9 cellular contexts compared by ENCODE assay signal in the genomic region with DNA sequence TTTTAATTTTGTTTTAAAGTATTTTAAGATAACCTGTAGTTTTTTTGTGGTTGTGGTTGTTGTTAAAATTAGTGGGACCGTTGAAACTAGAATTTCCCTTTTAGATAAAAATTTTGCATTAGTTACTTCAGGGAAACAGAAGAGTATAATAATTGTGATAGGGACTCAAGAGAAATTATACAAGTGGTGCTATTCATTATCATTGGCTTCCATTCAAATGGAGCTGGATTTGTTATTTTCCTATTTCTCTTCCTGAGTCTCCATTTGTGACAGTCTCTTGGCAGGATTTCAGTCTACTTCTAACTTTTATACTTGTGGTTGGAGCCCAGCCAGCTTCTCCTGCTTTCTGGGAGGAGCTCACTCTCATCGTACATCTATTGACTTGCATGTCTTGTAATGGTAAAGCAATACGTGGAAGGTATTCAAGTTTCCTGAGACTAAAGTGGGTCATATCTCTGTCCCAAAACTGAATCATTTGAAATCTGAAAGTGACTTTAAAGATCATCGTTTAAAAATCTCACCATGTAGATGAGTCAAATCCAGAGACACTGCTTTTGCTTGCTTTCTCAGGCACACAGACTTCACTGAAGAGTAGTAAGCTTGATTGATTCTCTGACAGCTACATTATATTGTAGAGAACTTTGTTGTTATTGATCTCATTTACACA.
DNase-seq lines count a peak whose midpoint lies in the region; ATAC-seq and TF ChIP-seq lines count a peak whose summit lies in the region.
"Had no signal": no experiment of that assay in that cellular context is flagged by ENCODE, and none has a peak within 500 bp of the region (broad histone marks: within the 10 kb centered on the region; RNA-seq: fewer than 3 reads in every experiment).

No MANE protein-coding gene starts in this region.

- H3K9me3 ChIP-seq in neuronal stem cell (replicated peaks in 1 of 2; ENCODE audit: control insufficient read depth in 2 of 2, insufficient read depth in 1 of 2, low read depth in 1 of 2, low read length in 2 of 2), result no peaks in the 10 kb centered on the region

- no peaks in the 10 kb centered on the region for H3K9me3 Mint-ChIP-seq in natural killer cell treated with Interleukin-12 subunit alpha and Interleukin-12 subunit beta and Interleukin-15 and Interleukin-18, amount 100 ng/mL, for 72 hours
- H3K9me3 Mint-ChIP-seq in natural killer cell, result no peaks in the 10 kb centered on the region
- H3K9me3 Mint-ChIP-seq in activated T-helper 1 cell treated with anti-CD3 and anti-CD28 coated beads, Interleukin-12 subunit alpha, Interleukin-12 subunit beta, Interleukin-2, Interleukin-4 antibody, amounts not matched to agents 30 ng/mL and 10 ng/mL and 1 ng/mL, durations not matched to agents 14 hours and 24 hours and 36 hours, result no peaks in the 10 kb centered on the region
- H3K9me3 Mint-ChIP-seq: activated B cell treated with CpG ODN at 0.5 μM for 24 hours had no signal

- no peak overlapping the region for H3K4me3 ChIP-seq in neuronal stem cell (ENCODE audit: low read length in 2 of 2)

- H2BK12ac ChIP-seq in neuronal stem cell (ENCODE audit: low read length), result no peak overlapping the region

- no peak for DNase-seq in natural killer cell treated with Interleukin-12 subunit alpha and Interleukin-12 subunit beta and Interleukin-15 and Interleukin-18, amount 100 ng/mL, for 72 hours (ENCODE audit: low spot score)
- DNase-seq in natural killer cell, result no peak
- DNase-seq in activated T-helper 1 cell treated with anti-CD3 and anti-CD28 coated beads, Interleukin-12 subunit alpha, Interleukin-12 subunit beta, Interleukin-2, Interleukin-4 antibody, amounts not matched to agents 30 ng/mL and 10 ng/mL and 1 ng/mL, durations not matched to agents 14 hours and 24 hours and 36 hours (ENCODE audit: low spot score), result no peak
- peak; percentile 0 for DNase-seq in putamen (ENCODE audit: low spot score)
- no peak for DNase-seq in amniotic stem cell (lab: John Stamatoyannopoulos, UW)
- DNase-seq in CD1c-positive myeloid dendritic cell (ENCODE audit: extremely low spot score), result no peak
- no peak for DNase-seq in neuronal stem cell (ENCODE audit: low spot score)
- DNase-seq: activated B cell treated with CpG ODN at 0.5 μM for 24 hours had no signal

- peak overlapping the region; percentile 65 for H3K4me3 Mint-ChIP-seq in natural killer cell treated with Interleukin-12 subunit alpha and Interleukin-12 subunit beta and Interleukin-15 and Interleukin-18, amount 100 ng/mL, for 72 hours
- H3K4me3 Mint-ChIP-seq in natural killer cell, result no peak overlapping the region
- no peak overlapping the region for H3K4me3 Mint-ChIP-seq in activated T-helper 1 cell treated with anti-CD3 and anti-CD28 coated beads, Interleukin-12 subunit alpha, Interleukin-12 subunit beta, Interleukin-2, Interleukin-4 antibody, amounts not matched to agents 30 ng/mL and 10 ng/mL and 1 ng/mL, durations not matched to agents 14 hours and 24 hours and 36 hours
- H3K4me3 Mint-ChIP-seq: activated B cell treated with CpG ODN at 0.5 μM for 24 hours had no signal

- H3K27ac ChIP-seq in neuronal stem cell (replicated peaks; ENCODE audit: low read length), result no peak overlapping the region

- H3K23ac ChIP-seq in neuronal stem cell (ENCODE audit: low read depth, low read length, poor library complexity), result no peak overlapping the region

- ATAC-seq in natural killer cell treated with Interleukin-12 subunit alpha and Interleukin-12 subunit beta and Interleukin-15 and Interleukin-18, amount 100 ng/mL, for 72 hours, result peak; percentile 68 to 80
- no peak for ATAC-seq in natural killer cell
- peak; percentile 83 for ATAC-seq in HG03039 (IDR thresholded peaks at IDR 0.05; ENCODE audit: unreplicated experiment)

- H4K91ac ChIP-seq in neuronal stem cell (ENCODE audit: low read depth, low read length, poor library complexity), result no peak overlapping the region

- H2BK5ac ChIP-seq in neuronal stem cell (ENCODE audit: low read length), result no peak overlapping the region

- no CpG with 5 or more reads among the region's 4 CpGs for WGBS in neuronal stem cell (ENCODE audit: extremely low coverage in 2 of 2, insufficient read length in 2 of 2, insufficient replicate concordance in 1 of 2), 2 donors

- no peak overlapping the region for H2BK15ac ChIP-seq in neuronal stem cell (ENCODE audit: low read length)

- no peaks in the 10 kb centered on the region for H3K27me3 Mint-ChIP-seq in natural killer cell treated with Interleukin-12 subunit alpha and Interleukin-12 subunit beta and Interleukin-15 and Interleukin-18, amount 100 ng/mL, for 72 hours
- no peaks in the 10 kb centered on the region for H3K27me3 Mint-ChIP-seq in natural killer cell (ENCODE audit: low read depth in 2 of 2)
- no peaks in the 10 kb centered on the region for H3K27me3 Mint-ChIP-seq in activated T-helper 1 cell treated with anti-CD3 and anti-CD28 coated beads, Interleukin-12 subunit alpha, Interleukin-12 subunit beta, Interleukin-2, Interleukin-4 antibody, amounts not matched to agents 30 ng/mL and 10 ng/mL and 1 ng/mL, durations not matched to agents 14 hours and 24 hours and 36 hours (ENCODE audit: insufficient read depth)
- H3K27me3 Mint-ChIP-seq: activated B cell treated with CpG ODN at 0.5 μM for 24 hours had no signal

- intact Hi-C loops in natural killer cell (cut with micrococcal nuclease), result no loop called here
- intact Hi-C loops in activated T-helper 1 cell treated with anti-CD3 and anti-CD28 coated beads, Interleukin-12 subunit alpha, Interleukin-12 subunit beta, Interleukin-2, Interleukin-4 antibody, amounts not matched to agents 30 ng/mL and 10 ng/mL and 1 ng/mL, durations not matched to agents 14 hours and 24 hours and 36 hours (cut with micrococcal nuclease), result loop anchor here (1.0 to 10.0 kb wide), 2 partner anchors 9 to 355 kb away; partner anchors contain the start of gene DIAPH2

- H3K27me3 ChIP-seq in neuronal stem cell (ENCODE audit: control insufficient read depth in 3 of 3, insufficient read depth in 3 of 3, low read depth in 1 of 3, low read length in 3 of 3), result no peaks in the 10 kb centered on the region

- H3K14ac ChIP-seq in neuronal stem cell (ENCODE audit: low read length), result no peak overlapping the region

- H3K4me2 ChIP-seq in neuronal stem cell (ENCODE audit: insufficient read depth, low read length, poor library complexity, severe bottlenecking), result no peak overlapping the region

- H3K36me3 Mint-ChIP-seq in natural killer cell treated with Interleukin-12 subunit alpha and Interleukin-12 subunit beta and Interleukin-15 and Interleukin-18, amount 100 ng/mL, for 72 hours, result no peaks in the 10 kb centered on the region
- no peaks in the 10 kb centered on the region for H3K36me3 Mint-ChIP-seq in natural killer cell
- H3K36me3 Mint-ChIP-seq in activated T-helper 1 cell treated with anti-CD3 and anti-CD28 coated beads, Interleukin-12 subunit alpha, Interleukin-12 subunit beta, Interleukin-2, Interleukin-4 antibody, amounts not matched to agents 30 ng/mL and 10 ng/mL and 1 ng/mL, durations not matched to agents 14 hours and 24 hours and 36 hours (ENCODE audit: low read depth), result no peaks in the 10 kb centered on the region

- TF ChIP-seq CTCF in natural killer cell (IDR thresholded peaks at IDR 0.05), result no peak

- H3K4ac ChIP-seq in neuronal stem cell (ENCODE audit: low read length), result no peak overlapping the region

- H2AK5ac ChIP-seq in neuronal stem cell (ENCODE audit: low read depth, low read length), result no peak overlapping the region

- no peak overlapping the region for H3K18ac ChIP-seq in neuronal stem cell (ENCODE audit: low read length)

- no peaks in the 10 kb centered on the region for H3K36me3 ChIP-seq in neuronal stem cell (replicated peaks in 1 of 2; ENCODE audit: control insufficient read depth in 2 of 2, insufficient read depth in 2 of 2, low read length in 2 of 2)

- no peak overlapping the region for H3K9ac ChIP-seq in neuronal stem cell (ENCODE audit: low read depth, low read length, poor library complexity)

- no peak overlapping the region for H2AFZ ChIP-seq in neuronal stem cell (ENCODE audit: low read length)

- no peaks in the 10 kb centered on the region for H3K79me1 ChIP-seq in neuronal stem cell (ENCODE audit: low read depth, low read length)

- H4K8ac ChIP-seq in neuronal stem cell (ENCODE audit: low read depth, low read length), result no peak overlapping the region

- peak overlapping the region; percentile 27 to 55 for H3K27ac Mint-ChIP-seq in natural killer cell treated with Interleukin-12 subunit alpha and Interleukin-12 subunit beta and Interleukin-15 and Interleukin-18, amount 100 ng/mL, for 72 hours
- H3K27ac Mint-ChIP-seq in natural killer cell, result no peak overlapping the region
- peak overlapping the region; percentile 52 for H3K27ac Mint-ChIP-seq in activated T-helper 1 cell treated with anti-CD3 and anti-CD28 coated beads, Interleukin-12 subunit alpha, Interleukin-12 subunit beta, Interleukin-2, Interleukin-4 antibody, amounts not matched to agents 30 ng/mL and 10 ng/mL and 1 ng/mL, durations not matched to agents 14 hours and 24 hours and 36 hours
- H3K27ac Mint-ChIP-seq: activated B cell treated with CpG ODN at 0.5 μM for 24 hours had no signal

- H3K4me1 ChIP-seq in neuronal stem cell (ENCODE audit: control insufficient read depth in 2 of 2, insufficient read depth in 1 of 2, low read depth in 1 of 2, low read length in 2 of 2), result no peaks in the 10 kb centered on the region

- H2BK120ac ChIP-seq in neuronal stem cell (ENCODE audit: low read depth, low read length), result no peak overlapping the region

- peaks cover 4 to 6% of the 10 kb centered on the region in 2 donors for H3K4me1 Mint-ChIP-seq in natural killer cell treated with Interleukin-12 subunit alpha and Interleukin-12 subunit beta and Interleukin-15 and Interleukin-18, amount 100 ng/mL, for 72 hours (ENCODE audit: low read depth in 2 of 2)
- H3K4me1 Mint-ChIP-seq in natural killer cell, result no peaks in the 10 kb centered on the region
- H3K4me1 Mint-ChIP-seq in activated T-helper 1 cell treated with anti-CD3 and anti-CD28 coated beads, Interleukin-12 subunit alpha, Interleukin-12 subunit beta, Interleukin-2, Interleukin-4 antibody, amounts not matched to agents 30 ng/mL and 10 ng/mL and 1 ng/mL, durations not matched to agents 14 hours and 24 hours and 36 hours (ENCODE audit: low read depth), result peaks cover 11% of the 10 kb centered on the region

Comparison
In these comparisons a context has a peak if more than half of its experiments do, and no peak if none do; other contexts are left out.
1. ATAC-seq: peak in natural killer cell treated with Interleukin-12 subunit alpha and Interleukin-12 subunit beta and Interleukin-15 and Interleukin-18, amount 100 ng/mL, for 72 hours (2 of 2) and HG03039 (single experiment); none in natural killer cell (0 of 3).
2. H3K27ac Mint-ChIP-seq: peak in natural killer cell treated with Interleukin-12 subunit alpha and Interleukin-12 subunit beta and Interleukin-15 and Interleukin-18, amount 100 ng/mL, for 72 hours (2 of 2) and activated T-helper 1 cell treated with anti-CD3 and anti-CD28 coated beads, Interleukin-12 subunit alpha, Interleukin-12 subunit beta, Interleukin-2, Interleukin-4 antibody, amounts not matched to agents 30 ng/mL and 10 ng/mL and 1 ng/mL, durations not matched to agents 14 hours and 24 hours and 36 hours (single experiment); none in natural killer cell (0 of 2).